ENCODE assay signal across 3 cellular contexts in the genomic region with DNA sequence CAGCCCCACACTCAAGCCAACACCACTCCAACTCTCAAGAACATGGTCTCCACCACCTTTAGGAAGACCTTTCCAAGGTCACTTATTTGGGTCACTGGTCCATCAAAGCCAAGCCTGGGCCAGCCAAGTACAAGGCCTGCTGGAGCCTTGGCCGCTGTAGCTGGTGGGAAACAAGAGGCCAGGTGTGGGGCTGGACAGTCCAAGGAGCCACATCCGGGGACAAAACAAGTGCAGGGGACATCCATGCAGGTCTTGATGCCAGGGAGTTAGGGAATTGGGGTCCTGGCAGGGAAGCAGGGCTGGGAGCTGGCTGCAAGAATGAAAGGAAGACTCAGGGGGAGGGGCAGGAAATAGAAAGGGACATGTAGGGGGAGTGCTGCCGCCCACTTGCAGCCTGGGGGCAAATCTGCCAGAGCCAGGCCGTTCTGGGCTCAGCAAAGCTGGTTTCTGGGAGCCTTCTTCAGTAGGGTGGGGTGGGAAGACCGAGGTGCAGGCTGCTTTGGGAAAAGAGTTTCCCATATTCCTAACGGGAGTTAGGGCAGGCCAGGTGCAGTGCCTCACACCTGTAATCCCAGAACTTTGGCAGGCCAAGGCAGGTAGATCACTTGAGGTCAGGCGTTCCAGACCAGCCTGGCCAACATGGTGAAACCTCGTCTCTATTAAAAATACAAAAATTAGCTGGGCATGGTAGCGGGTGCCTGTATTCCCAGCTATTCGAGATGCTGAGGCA.
TF ChIP-seq lines count a peak whose summit lies in the region.

No MANE protein-coding gene starts in this region.

TF ChIP-seq in SK-N-SH, 30 proteins besides CTCF, POLR2A, EP300 and RAD21:
- TF ChIP-seq POLR2AphosphoS5 (IDR thresholded peaks at IDR 0.05; ENCODE audit: low read depth, low read length) (no peak), FOXJ3 (CRISPR knock-in tag; IDR thresholded peaks at IDR 0.05) (no peak), NFIC (IDR thresholded peaks at IDR 0.05; ENCODE audit: borderline replicate concordance) (no peak), FOXM1 (IDR thresholded peaks at IDR 0.05; ENCODE audit: low read depth) (no peak), CHD2 (IDR thresholded peaks at IDR 0.05; ENCODE audit: low read length, partially characterized antibody) (no peak), RCOR1 (IDR thresholded peaks at IDR 0.05; ENCODE audit: low read length) (no peak), TEAD4 (IDR thresholded peaks at IDR 0.05; ENCODE audit: borderline replicate concordance, insufficient read depth) (no peak), USF1 (IDR thresholded peaks at IDR 0.05; ENCODE audit: borderline replicate concordance, low read depth) (no peak), FOSL2 (IDR thresholded peaks at IDR 0.05; ENCODE audit: borderline replicate concordance, low read depth) (no peak), MEF2A (IDR thresholded peaks at IDR 0.05; ENCODE audit: borderline replicate concordance, low read depth) (no peak)

TF ChIP-seq in SK-N-SH treated with all-trans-retinoic acid at 6 μM for 48 hours, 23 proteins besides CTCF, POLR2A, EP300 and RAD21:
- TF ChIP-seq ZC3H10 (CRISPR knock-in tag; IDR thresholded peaks at IDR 0.05): no peak
- TF ChIP-seq TCF4 (CRISPR knock-in tag; IDR thresholded peaks at IDR 0.05; ENCODE audit: borderline replicate concordance): no peak
- TF ChIP-seq SNAI2 (CRISPR knock-in tag; IDR thresholded peaks at IDR 0.05): no peak
- TF ChIP-seq PPARA (CRISPR knock-in tag; IDR thresholded peaks at IDR 0.05; ENCODE audit: borderline replicate concordance): no peak

TF ChIP-seq in K562, 482 proteins besides CTCF, POLR2A, EP300 and RAD21:
- no peak for TF ChIP-seq RBM25 (IDR thresholded peaks at IDR 0.05; ENCODE audit: low read depth, low read length, severe bottlenecking)
- TF ChIP-seq ZNF77 (CRISPR knock-in tag; IDR thresholded peaks at IDR 0.05): no peak
- no peak for TF ChIP-seq ATF3 (IDR thresholded peaks at IDR 0.05)
- TF ChIP-seq ATF3 (CRISPR knock-in tag; conservative IDR thresholded peaks at IDR 0.05): no peak
- no peak for TF ChIP-seq RFX5 (IDR thresholded peaks at IDR 0.05; ENCODE audit: low read depth, low read length)
- TF ChIP-seq ZBTB1 (CRISPR knock-in tag; IDR thresholded peaks at IDR 0.05; ENCODE audit: borderline replicate concordance, low read depth): no peak
- no peak for TF ChIP-seq TBP (optimal IDR thresholded peaks at IDR 0.05; ENCODE audit: low read depth, low read length)
- TF ChIP-seq AFF1 (IDR thresholded peaks at IDR 0.05; ENCODE audit: low read depth in 1 of 2, partially characterized antibody in 2 of 2): no peak
